ENCODE assay signal across 17 cellular contexts in the genomic region with DNA sequence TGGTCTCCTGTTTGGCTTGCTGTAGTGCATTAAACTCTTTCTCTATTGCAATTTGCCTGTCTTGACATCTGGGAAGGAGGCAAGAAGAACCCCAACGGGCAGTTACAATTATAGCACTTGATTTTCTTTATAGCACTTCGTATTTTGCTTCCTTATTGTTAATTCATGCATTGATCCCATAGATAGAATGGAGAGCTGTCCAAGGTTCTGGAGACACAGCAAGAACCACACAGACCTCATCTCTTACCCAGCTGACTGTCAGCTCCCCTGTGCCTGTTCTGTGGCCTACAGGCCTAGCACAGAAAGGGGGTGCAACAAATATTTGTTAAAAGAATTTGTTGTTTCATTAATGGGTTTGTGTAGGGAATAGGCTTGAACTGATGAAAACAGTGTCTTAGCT.
DNase-seq lines count a peak whose midpoint lies in the region; ATAC-seq and TF ChIP-seq lines count a peak whose summit lies in the region.
"Had no signal": no experiment of that assay in that cellular context is flagged by ENCODE, and none has a peak within 500 bp of the region (broad histone marks: within the 10 kb centered on the region; RNA-seq: fewer than 3 reads in every experiment).

No MANE protein-coding gene starts in this region.

- H3K4me2 ChIP-seq in DND-41 (ENCODE audit: insufficient read depth, low read length): no peak overlapping the region
- no peak overlapping the region for H3K4me2 ChIP-seq in Karpas-422 (ENCODE audit: low read depth, low read length, poor library complexity, severe bottlenecking)

- H3K4me3 ChIP-seq in DND-41 (ENCODE audit: low read depth in 1 of 2, low read length in 2 of 2): no peak overlapping the region
- no peak overlapping the region for H3K4me3 ChIP-seq in Karpas-422 (ENCODE audit: low read length)
- H3K4me3 ChIP-seq in astrocyte of the cerebellum (ENCODE audit: low read depth, low read length): no peak overlapping the region
- H3K4me3 ChIP-seq in fibroblast of villous mesenchyme (ENCODE audit: low read depth, low read length): no peak overlapping the region
- H3K4me3 ChIP-seq: gastrocnemius medialis, HAP-1, testis had no signal

- H3K4me1 ChIP-seq in DND-41 (ENCODE audit: insufficient read depth, low read length) (no peaks in the 10 kb centered on the region), Karpas-422 (ENCODE audit: low read length) (peaks cover 7% of the 10 kb centered on the region)
- H3K4me1 ChIP-seq: gastrocnemius medialis, testis had no signal

- H3K27me3 ChIP-seq in DND-41 (ENCODE audit: insufficient read depth, low read length, poor library complexity) (no peaks in the 10 kb centered on the region), Karpas-422 (ENCODE audit: low read length) (no peaks in the 10 kb centered on the region)
- H3K27me3 ChIP-seq: gastrocnemius medialis, testis had no signal

- H3K9me3 ChIP-seq in DND-41 (ENCODE audit: insufficient read depth, low read length, severe bottlenecking) (no peaks in the 10 kb centered on the region), Karpas-422 (ENCODE audit: low read length) (no peaks in the 10 kb centered on the region)
- H3K9me3 ChIP-seq: gastrocnemius medialis, HAP-1, testis had no signal

- H2AFZ ChIP-seq in DND-41 (ENCODE audit: low read depth, low read length) (no peak overlapping the region), Karpas-422 (ENCODE audit: low read length) (no peak overlapping the region)

- H3K27ac ChIP-seq in DND-41 (ENCODE audit: low read length) (no peak overlapping the region), Karpas-422 (ENCODE audit: low read length) (no peak overlapping the region)
- H3K27ac ChIP-seq: gastrocnemius medialis, testis had no signal

- TF ChIP-seq CTCF in DND-41 (IDR thresholded peaks at IDR 0.05; ENCODE audit: borderline replicate concordance, extremely low read depth, low read length, poor library complexity, severe bottlenecking) (no peak), astrocyte of the cerebellum (IDR thresholded peaks at IDR 0.05; ENCODE audit: low read depth, low read length, missing control alignments) (no peak), fibroblast of villous mesenchyme (IDR thresholded peaks at IDR 0.05; ENCODE audit: insufficient read depth, low read depth, low read length) (no peak)

- no peak overlapping the region for H3K9ac ChIP-seq in DND-41 (ENCODE audit: low read depth, low read length)
- H3K9ac ChIP-seq in Karpas-422 (ENCODE audit: low read length): no peak overlapping the region

- in situ Hi-C loops in astrocyte of the cerebellum (cut with HindIII; ENCODE audit: low sequenced_read_pairs): no loop called here

- H4K20me1 ChIP-seq in DND-41 (ENCODE audit: insufficient read depth, low read length): no peaks in the 10 kb centered on the region
- H4K20me1 ChIP-seq in Karpas-422 (ENCODE audit: insufficient read depth, low read depth, low read length): no peaks in the 10 kb centered on the region

- no peaks in the 10 kb centered on the region for H3K9me2 ChIP-seq in Karpas-422 (replicated peaks; ENCODE audit: insufficient read depth, low read length)

- H3K36me3 ChIP-seq in DND-41 (ENCODE audit: insufficient read depth, low read length) (no peaks in the 10 kb centered on the region), Karpas-422 (ENCODE audit: insufficient read depth, low read length) (no peaks in the 10 kb centered on the region)
- H3K36me3 ChIP-seq: gastrocnemius medialis, HAP-1 had no signal

- ATAC-seq in DND-41 (ENCODE audit: insufficient read depth, low read depth): peak; percentile 45; the same call in 1 of the 3 replicates
- ATAC-seq: gastrocnemius medialis, T-helper 17 cell had no signal

- peak; percentile 17 for DNase-seq in DND-41
- peak; percentile 75 for DNase-seq in Karpas-422
- DNase-seq in astrocyte of the cerebellum (ENCODE audit: low read depth): peak; percentile 20
- DNase-seq in fibroblast of villous mesenchyme (ENCODE audit: low read depth): peak; percentile 6
- no peak for DNase-seq in NCI-H82 (lab: John Stamatoyannopoulos, UW)
- no peak for DNase-seq in activated T-cell treated with anti-CD3 and anti-CD28 coated beads for 4 hours
- no peak for DNase-seq in germinal center (ENCODE audit: low spot score)
- DNase-seq in activated effector memory CD4-positive, alpha-beta T cell treated with anti-CD3 and anti-CD28 coated beads, Interleukin-2, amount 50 U/mL, for 16 hours: no peak
- DNase-seq: activated CD4-positive, alpha-beta T cell treated with anti-CD3 and anti-CD28 coated beads, Interleukin-2, amount 10 ng/mL, durations not matched to agents 7 days and 5 days; anterior cingulate cortex; gastrocnemius medialis; islet precursor cell; NCI-H187; NCI-H526 treated with DMSO at 0.1 percent for 48 hours; T-helper 17 cell; testis had no signal

- H3K79me2 ChIP-seq in DND-41 (ENCODE audit: insufficient read depth, low read length) (no peaks in the 10 kb centered on the region), Karpas-422 (ENCODE audit: low read length) (no peaks in the 10 kb centered on the region)

Comparison
In these comparisons a context has a peak if more than half of its experiments do, and no peak if none do; other contexts are left out.
1. DNase-seq: peak in DND-41 (single experiment), Karpas-422 (single experiment), astrocyte of the cerebellum (single experiment) and fibroblast of villous mesenchyme (single experiment); none in NCI-H82 (single experiment), activated T-cell treated with anti-CD3 and anti-CD28 coated beads for 4 hours (single experiment), germinal center (single experiment) and activated effector memory CD4-positive, alpha-beta T cell treated with anti-CD3 and anti-CD28 coated beads, Interleukin-2, amount 50 U/mL, for 16 hours (single experiment).